In genomic region chr1:7576946-7577657, GRCh38 we compare ENCODE assay signal across 1 cellular context.
TF ChIP-seq lines count a peak whose summit lies in the region.

No MANE protein-coding gene starts in this region.

TF ChIP-seq in WTC11, 78 proteins besides CTCF, POLR2A, EP300 and RAD21 (continued from another document):
- TF ChIP-seq ZNF532 (CRISPR knock-in tag; IDR thresholded peaks at IDR 0.05; ENCODE audit: borderline replicate concordance) (no peak), ZNF425 (CRISPR knock-in tag; conservative IDR thresholded peaks at IDR 0.05) (no peak), USF2 (CRISPR knock-in tag; IDR thresholded peaks at IDR 0.05) (no peak), ATF6 (CRISPR knock-in tag; IDR thresholded peaks at IDR 0.05) (no peak)
